Comparison of ENCODE assay signal across 16 cellular contexts in genomic region chr18:48819276-48819675, GRCh38.
DNase-seq lines count a peak whose midpoint lies in the region; ATAC-seq and TF ChIP-seq lines count a peak whose summit lies in the region.
"Had no signal": no experiment of that assay in that cellular context is flagged by ENCODE, and none has a peak within 500 bp of the region (broad histone marks: within the 10 kb centered on the region; RNA-seq: fewer than 3 reads in every experiment).

No MANE protein-coding gene starts in this region.

- H3K4me3 ChIP-seq in dorsolateral prefrontal cortex (no peak overlapping the region), stomach (no peak overlapping the region)
- H3K4me3 ChIP-seq: HAP-1, K562, thyroid gland had no signal

- peaks cover 0 to 56% (median 45%) of the 10 kb centered on the region in 4 donors for H3K36me3 ChIP-seq in stomach
- H3K36me3 ChIP-seq: HAP-1, thyroid gland had no signal

- DNase-seq in activated CD8-positive, alpha-beta memory T cell treated with anti-CD3 and anti-CD28 coated beads, Interleukin-2, amount 50 U/mL, for 48 hours = peak; percentile 42
- DNase-seq in dorsolateral prefrontal cortex (peak in 6 of 10 donors; percentile 12 to 40 (median 28)), left colon (peak; percentile 31 to 44), stomach (peak; percentile 14), UCSD-AML1 (lab: John Stamatoyannopoulos, UW; ENCODE audit: unreplicated experiment) (no peak)
- DNase-seq: anterior cingulate cortex; DMS79 treated with DMSO at 0.1 percent for 48 hours; NCI-H1105; NCI-H446 treated with DMSO at 0.1 percent for 48 hours; nucleus accumbens; stimulated activated CD4-positive, alpha-beta T cell treated with anti-CD3 and anti-CD28 coated beads, Interleukin-12 subunit alpha, Interleukin-12 subunit beta, amount 100 ng/mL, for 4 hours had no signal

- no peaks in the 10 kb centered on the region for H3K9me3 ChIP-seq in stomach
- H3K9me3 ChIP-seq: HAP-1, thyroid gland had no signal

- TF ChIP-seq CTCF in dorsolateral prefrontal cortex (IDR thresholded peaks at IDR 0.05 in 54 of 56, conservative IDR thresholded peaks at IDR 0.05 in 2 of 56; ENCODE audit: low read depth in 1 of 56, partially characterized antibody in 56 of 56) (no peak), stomach (IDR thresholded peaks at IDR 0.05) (no peak)

- ATAC-seq in left colon = peak; percentile 83
- no peak for ATAC-seq in HG03432 (IDR thresholded peaks at IDR 0.05; ENCODE audit: unreplicated experiment)
- ATAC-seq in GM19023 (IDR thresholded peaks at IDR 0.05; ENCODE audit: unreplicated experiment) = no peak
- ATAC-seq: K562 had no signal

- peak overlapping the region in 29 of 59 donors; percentile 8 to 69 (median 39) for H3K27ac ChIP-seq in dorsolateral prefrontal cortex
- H3K27ac ChIP-seq in stomach = no peak overlapping the region
- H3K27ac ChIP-seq: thyroid gland had no signal

- H3K27me3 ChIP-seq in dorsolateral prefrontal cortex = no peaks in the 10 kb centered on the region
- H3K27me3 ChIP-seq in stomach = no peaks in the 10 kb centered on the region
- H3K27me3 ChIP-seq: thyroid gland had no signal

- H3K4me1 ChIP-seq in stomach = peaks cover 0 to 6% (median under 1%) of the 10 kb centered on the region in 4 donors
- H3K4me1 ChIP-seq: HAP-1 had no signal

- WGBS in stomach, 5 donors = 80 to 91% (median 87%) methylated on average over 14 to 15 of the region's 15 CpGs

- no peak for TF ChIP-seq POLR2A in stomach (IDR thresholded peaks at IDR 0.05)

- intact Hi-C loops in dorsolateral prefrontal cortex (cut with DNase I) (no loop called here), left colon (cut with DNase I, micrococcal nuclease) (no loop called here), stomach (cut with DNase I; ENCODE audit: low total_unique reads) (no loop called here)

- no peak for TF ChIP-seq EP300 in stomach (IDR thresholded peaks at IDR 0.05)
